ENCODE assay signal across 16 cellular contexts in the genomic region with DNA sequence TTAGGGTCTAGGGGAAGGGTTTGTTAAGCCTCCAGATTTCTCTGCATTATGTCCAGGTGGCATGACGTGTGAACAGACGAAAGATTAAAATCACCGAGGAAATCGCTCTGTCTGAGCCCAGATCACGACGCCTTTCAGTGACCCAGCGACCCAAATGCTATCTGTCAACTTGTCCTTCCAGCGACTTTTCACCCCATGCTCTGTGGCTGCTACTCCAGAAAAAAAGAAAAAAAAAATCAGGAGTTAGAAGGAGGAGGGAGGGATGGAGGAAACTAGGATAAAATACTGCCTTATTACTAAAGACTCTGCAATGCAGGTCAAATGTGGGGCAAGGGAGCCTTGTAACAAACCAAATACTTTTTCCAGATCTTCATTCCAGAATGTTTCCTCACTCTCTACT.
A peak's percentile ranks its signal among the peaks of the same experiment; 100 is the strongest.
DNase-seq lines count a peak whose midpoint lies in the region; ATAC-seq, FAIRE-seq and TF ChIP-seq lines count a peak whose summit lies in the region.
"Had no signal": no experiment of that assay in that cellular context is flagged by ENCODE, and none has a peak within 500 bp of the region (broad histone marks: within the 10 kb centered on the region; RNA-seq: fewer than 3 reads in every experiment).

No MANE protein-coding gene starts in this region.

- no peak overlapping the region for H3K23ac ChIP-seq in H1 (ENCODE audit: insufficient read length)

- no peak overlapping the region for H4K5ac ChIP-seq in H1 (ENCODE audit: insufficient read length, low read depth, low read length)

- no peaks in the 10 kb centered on the region for H3K9me3 Mint-ChIP-seq in mesothelial cell of epicardium
- H3K9me3 Mint-ChIP-seq: activated CD4-positive, alpha-beta memory T cell treated with anti-CD3 and anti-CD28 coated beads for 36 hours had no signal

- no peak for TF ChIP-seq POLR2A in H1 (IDR thresholded peaks at IDR 0.05; ENCODE audit: control extremely low read depth in 1 of 2, low read depth in 2 of 2, low read length in 2 of 2)
- TF ChIP-seq POLR2A in vagina (IDR thresholded peaks at IDR 0.05), result no peak

- H3K9me3 ChIP-seq in right cardiac atrium (ENCODE audit: control insufficient read depth, low read length), result no peaks in the 10 kb centered on the region
- no peaks in the 10 kb centered on the region for H3K9me3 ChIP-seq in H1 (ENCODE audit: insufficient read depth in 2 of 2, low read depth in 1 of 2, low read length in 1 of 2)
- no peaks in the 10 kb centered on the region for H3K9me3 ChIP-seq in vagina

- H3K79me2 ChIP-seq in H1 (ENCODE audit: control insufficient read depth in 1 of 2, insufficient read depth in 2 of 2, low read length in 2 of 2), result no peaks in the 10 kb centered on the region

- TF ChIP-seq CTCF in H1 (IDR thresholded peaks at IDR 0.05; ENCODE audit: control extremely low read depth in 1 of 3, insufficient read depth in 1 of 3, low read depth in 1 of 3, low read length in 3 of 3) (no peak), mesothelial cell of epicardium (IDR thresholded peaks at IDR 0.05; ENCODE audit: unreplicated experiment) (no peak), vagina (IDR thresholded peaks at IDR 0.05) (no peak)

- POLR2A ChIA-PET in H1 (lab: Charles Lee; ENCODE audit: partially characterized antibody), result no interaction called here

- no peaks in the 10 kb centered on the region for H3K79me1 ChIP-seq in H1 (ENCODE audit: low read depth, low read length)

- H3K36me3 Mint-ChIP-seq in mesothelial cell of epicardium, result no peaks in the 10 kb centered on the region
- H3K36me3 Mint-ChIP-seq: activated CD4-positive, alpha-beta memory T cell treated with anti-CD3 and anti-CD28 coated beads for 36 hours; naive B cell had no signal

- H3K27me3 ChIP-seq in right cardiac atrium (ENCODE audit: control insufficient read depth, insufficient read depth) (no peaks in the 10 kb centered on the region), H1 (replicated peaks in 1 of 4; ENCODE audit: control insufficient read depth in 3 of 4, extremely low read depth in 1 of 4, insufficient read depth in 3 of 4, low read length in 3 of 4) (no peaks in the 10 kb centered on the region), vagina (no peaks in the 10 kb centered on the region)

- H3K4me1 ChIP-seq in right cardiac atrium (ENCODE audit: control insufficient read depth, insufficient read depth, low read length) (no peaks in the 10 kb centered on the region), H1 (replicated peaks in 1 of 4; ENCODE audit: control insufficient read depth in 3 of 4, insufficient read depth in 4 of 4, low read length in 3 of 4) (no peaks in the 10 kb centered on the region), vagina (peaks cover 8% of the 10 kb centered on the region)

- CTCF ChIA-PET in H1 (lab: Charles Lee; ENCODE audit: partially characterized antibody), result no interaction called here

- no peak for TF ChIP-seq EP300 in H1 (IDR thresholded peaks at IDR 0.05; ENCODE audit: borderline replicate concordance in 1 of 2, low read depth in 2 of 2, low read length in 2 of 2)

- H2AFZ ChIP-seq in H1 (ENCODE audit: low read length), result peak overlapping the region; percentile 71; the same call in 1 of the 2 replicates

- H2BK20ac ChIP-seq in H1 (ENCODE audit: low read length), result peak overlapping the region; percentile 37; the same call in 1 of the 2 replicates

- H4K8ac ChIP-seq in H1 (ENCODE audit: extremely low read depth, insufficient read depth, low read length), result no peak overlapping the region

- H2BK120ac ChIP-seq in H1 (replicated peaks; ENCODE audit: low read depth, low read length), result no peak overlapping the region

- peak overlapping the region; percentile 90 for H3K27ac Mint-ChIP-seq in mesothelial cell of epicardium
- H3K27ac Mint-ChIP-seq: activated CD4-positive, alpha-beta memory T cell treated with anti-CD3 and anti-CD28 coated beads for 36 hours; naive B cell had no signal

- DNase-seq in right cardiac atrium, result no peak
- no peak for DNase-seq in cardiac septum (ENCODE audit: low spot score)
- no peak for DNase-seq in H1 (ENCODE audit: low read depth in 1 of 2, low spot score in 2 of 2)
- DNase-seq in mesothelial cell of epicardium (ENCODE audit: low spot score in 2 of 2, unreplicated experiment in 2 of 2), result peak in 1 of 2 experiments; percentile 50
- DNase-seq in vagina (ENCODE audit: extremely low spot score in 2 of 2), result no peak
- no peak for DNase-seq in activated CD4-positive, CD25-positive, alpha-beta regulatory T cell (lab: John Stamatoyannopoulos, UW)
- DNase-seq in foreskin melanocyte, result no peak
- DNase-seq: activated CD4-positive, alpha-beta memory T cell treated with anti-CD3 and anti-CD28 coated beads for 36 hours; effector memory CD4-positive, alpha-beta T cell; glutamatergic neuron; MV-4-11; naive B cell; NCI-H2171 treated with DMSO at 0.1 percent for 48 hours; stimulated activated naive CD4-positive, alpha-beta T cell had no signal

- no peak overlapping the region for H2AK5ac ChIP-seq in H1 (ENCODE audit: low read depth, low read length)

- 26% methylated on average over 8 of the region's 8 CpGs for WGBS in right cardiac atrium
- WGBS in H1 (ENCODE audit: extremely low coverage in 1 of 2, insufficient coverage in 1 of 2, insufficient read length in 1 of 2, insufficient replicate concordance in 2 of 2, low coverage in 1 of 2, low lambda C conversion rate in 2 of 2, missing lambda C conversion rate in 1 of 2), 2 experiments, result 91% methylated on average over 8 of the region's 8 CpGs; no CpG with 5 or more reads in 1 of the 2 experiments

- peaks cover 43% of the 10 kb centered on the region for H3K4me1 Mint-ChIP-seq in mesothelial cell of epicardium
- H3K4me1 Mint-ChIP-seq: naive B cell had no signal

- no peak overlapping the region for H4K91ac ChIP-seq in H1 (replicated peaks; ENCODE audit: insufficient read length, low read length)

- ATAC-seq in right cardiac atrium (peak; percentile 51 to 56), GM19397 (IDR thresholded peaks at IDR 0.05; ENCODE audit: unreplicated experiment) (no peak)

- no peak overlapping the region for H2BK5ac ChIP-seq in H1 (ENCODE audit: low read depth, low read length)

- H3K18ac ChIP-seq in H1 (ENCODE audit: extremely low read depth, low read length), result no peak overlapping the region

- H3K14ac ChIP-seq in H1 (ENCODE audit: insufficient read length), result no peak overlapping the region

- H3K4me3 ChIP-seq in right cardiac atrium (ENCODE audit: low read length), result no peak overlapping the region
- no peak overlapping the region for H3K4me3 ChIP-seq in H1 (ENCODE audit: extremely low read depth in 1 of 4, insufficient read depth in 2 of 4, low read depth in 3 of 4, low read length in 4 of 4)
- no peak overlapping the region for H3K4me3 ChIP-seq in vagina

- H3K36me3 ChIP-seq in H1 (ENCODE audit: control insufficient read depth in 2 of 4, insufficient read depth in 4 of 4, low read length in 3 of 4) (no peaks in the 10 kb centered on the region), vagina (no peaks in the 10 kb centered on the region)

- H4K20me1 ChIP-seq in H1 (replicated peaks in 1 of 2; ENCODE audit: control insufficient read depth in 1 of 2, insufficient read depth in 2 of 2, low read length in 2 of 2), result no peaks in the 10 kb centered on the region

- peak overlapping the region; percentile 2 for H3K4me3 Mint-ChIP-seq in mesothelial cell of epicardium
- H3K4me3 Mint-ChIP-seq: activated CD4-positive, alpha-beta memory T cell treated with anti-CD3 and anti-CD28 coated beads for 36 hours; naive B cell had no signal

- FAIRE-seq in H1 (lab: Jason Lieb, UNC), result no peak
- FAIRE-seq: keratinocyte had no signal

- H2BK12ac ChIP-seq in H1 (ENCODE audit: low read depth, low read length), result no peak overlapping the region

- intact Hi-C loops in right cardiac atrium (cut with DNase I) (no loop called here), cardiac septum (cut with DNase I) (no loop called here), vagina (cut with DNase I) (no loop called here)

- H3K27ac ChIP-seq in right cardiac atrium (ENCODE audit: low read length) (no peak overlapping the region), H1 (ENCODE audit: low read depth, low read length) (no peak overlapping the region), vagina (peak overlapping the region; percentile 54)

- no peak overlapping the region for H3K9ac ChIP-seq in H1 (replicated peaks in 1 of 4; ENCODE audit: extremely low read depth in 1 of 4, low read depth in 3 of 4, low read length in 3 of 4)

- H3K27me3 Mint-ChIP-seq in mesothelial cell of epicardium (ENCODE audit: low read depth), result no peaks in the 10 kb centered on the region
- H3K27me3 Mint-ChIP-seq: activated CD4-positive, alpha-beta memory T cell treated with anti-CD3 and anti-CD28 coated beads for 36 hours; naive B cell had no signal

- H3K56ac ChIP-seq in H1 (replicated peaks; ENCODE audit: insufficient read length, low read depth, low read length), result no peak overlapping the region

- H2BK15ac ChIP-seq in H1 (ENCODE audit: low read length), result no peak overlapping the region

- H3K4me2 ChIP-seq in H1 (ENCODE audit: insufficient read depth in 1 of 2, low read depth in 2 of 2, low read length in 2 of 2), result no peak overlapping the region

- no peaks in the 10 kb centered on the region for H3K23me2 ChIP-seq in H1 (ENCODE audit: low read depth, low read length)

- TF ChIP-seq RAD21 in H1 (IDR thresholded peaks at IDR 0.05 in 1 of 2, conservative IDR thresholded peaks at IDR 0.05 in 1 of 2; ENCODE audit: low read depth in 2 of 2, low read length in 2 of 2), result no peak

- no peak overlapping the region for H3K4ac ChIP-seq in H1 (replicated peaks; ENCODE audit: insufficient read length, low read depth, low read length)

TF ChIP-seq in H1, 55 proteins besides CTCF, POLR2A, EP300 and RAD21 (continues in another document):
- TF ChIP-seq BRCA1 (IDR thresholded peaks at IDR 0.05; ENCODE audit: low read depth, low read length) (no peak), RFX5 (IDR thresholded peaks at IDR 0.05; ENCODE audit: borderline replicate concordance, low read depth, low read length) (no peak), JUND (IDR thresholded peaks at IDR 0.05; ENCODE audit: low read length) (no peak), RXRA (IDR thresholded peaks at IDR 0.05; ENCODE audit: insufficient read depth, low read depth, low read length) (no peak), FOSL1 (IDR thresholded peaks at IDR 0.05; ENCODE audit: insufficient read depth, low read depth, low read length) (no peak), TAF7 (optimal IDR thresholded peaks at IDR 0.05; ENCODE audit: borderline replicate concordance, low read depth, low read length) (no peak), JUN (IDR thresholded peaks at IDR 0.05; ENCODE audit: low read depth, low read length) (no peak), GTF2F1 (IDR thresholded peaks at IDR 0.05; ENCODE audit: borderline replicate concordance, low read depth, low read length) (no peak), SP2 (IDR thresholded peaks at IDR 0.05; ENCODE audit: low read length) (no peak), YY1 (IDR thresholded peaks at IDR 0.05; ENCODE audit: low read depth, low read length) (no peak), TEAD4 (IDR thresholded peaks at IDR 0.05; ENCODE audit: low read depth, low read length) (no peak)
- TF ChIP-seq, protein P1, sequence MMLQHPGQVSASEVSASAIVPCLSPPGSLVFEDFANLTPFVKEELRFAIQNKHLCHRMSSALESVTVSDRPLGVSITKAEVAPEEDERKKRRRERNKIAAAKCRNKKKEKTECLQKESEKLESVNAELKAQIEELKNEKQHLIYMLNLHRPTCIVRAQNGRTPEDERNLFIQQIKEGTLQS (IDR thresholded peaks at IDR 0.05; ENCODE audit: insufficient read depth, low read depth, low read length), result no peak
